8 cellular contexts compared by ENCODE assay signal in genomic region chr4:176034498-176034897, GRCh38. TPM values are rescaled to one million over a fixed set of nuclear protein-coding genes. Genes with fewer than 3 reads are reported as not detected.
A peak's percentile ranks its signal among the peaks of the same experiment; 100 is the strongest.
DNase-seq lines count a peak whose midpoint lies in the region; ATAC-seq and TF ChIP-seq lines count a peak whose summit lies in the region.

No MANE protein-coding gene starts in this region.

- intact Hi-C loops in activated naive CD4-positive, alpha-beta T cell treated with anti-CD3 and anti-CD28 coated beads for 36 hours (cut with micrococcal nuclease): loop anchor here (1.0 to 5.0 kb wide), 3 partner anchors 243 to 1013 kb away; no protein-coding TSS in a partner anchor
- intact Hi-C loops in psoas muscle (cut with DNase I): loop anchor here in 1 of 2 donors (2.0 kb wide), 1 partner anchor 306 kb away; no protein-coding TSS in a partner anchor
- intact Hi-C loops in stomach (cut with DNase I; ENCODE audit: low total_unique reads): loop anchor here (10.0 kb wide), 1 partner anchor 310 kb away; no protein-coding TSS in a partner anchor

- WGBS in psoas muscle, 3 donors: 24 to 55% (median 26%) methylated on average over 1 of the region's 1 CpG
- 4 to 43% (median 27%) methylated on average over 1 of the region's 1 CpG for WGBS in stomach, 5 donors

- H3K9me3 ChIP-seq in psoas muscle (no peaks in the 10 kb centered on the region), stomach (no peaks in the 10 kb centered on the region)

- H3K4me1 Mint-ChIP-seq in activated naive CD4-positive, alpha-beta T cell treated with anti-CD3 and anti-CD28 coated beads for 36 hours (ENCODE audit: low read depth): no peaks in the 10 kb centered on the region

- no peak for TF ChIP-seq EP300 in stomach (IDR thresholded peaks at IDR 0.05)

- peak; percentile 46 for TF ChIP-seq CTCF in psoas muscle (IDR thresholded peaks at IDR 0.05)
- TF ChIP-seq CTCF in stomach (IDR thresholded peaks at IDR 0.05): peak in 1 of 7 experiments; percentile 5

- no peak overlapping the region for H3K4me3 ChIP-seq in psoas muscle
- no peak overlapping the region for H3K4me3 ChIP-seq in stomach

- peak in 1 of 4 donors; percentile 54 for ATAC-seq in psoas muscle
- ATAC-seq in GM19452 (IDR thresholded peaks at IDR 0.05; ENCODE audit: unreplicated experiment): no peak

- H3K27ac Mint-ChIP-seq in activated naive CD4-positive, alpha-beta T cell treated with anti-CD3 and anti-CD28 coated beads for 36 hours: no peak overlapping the region

- H3K36me3 Mint-ChIP-seq in activated naive CD4-positive, alpha-beta T cell treated with anti-CD3 and anti-CD28 coated beads for 36 hours (ENCODE audit: low read depth): no peaks in the 10 kb centered on the region

- no peak overlapping the region for H3K4me3 Mint-ChIP-seq in activated naive CD4-positive, alpha-beta T cell treated with anti-CD3 and anti-CD28 coated beads for 36 hours

- H3K27me3 ChIP-seq in psoas muscle (ENCODE audit: insufficient read depth in 3 of 3, low read length in 2 of 3): no peaks in the 10 kb centered on the region
- H3K27me3 ChIP-seq in stomach: no peaks in the 10 kb centered on the region

- H3K27me3 Mint-ChIP-seq in activated naive CD4-positive, alpha-beta T cell treated with anti-CD3 and anti-CD28 coated beads for 36 hours (ENCODE audit: low read depth): no peaks in the 10 kb centered on the region

- TF ChIP-seq POLR2A in erythroblast (IDR thresholded peaks at IDR 0.05; ENCODE audit: low read length) (no peak), stomach (IDR thresholded peaks at IDR 0.05) (no peak)

- no peaks in the 10 kb centered on the region for H3K4me1 ChIP-seq in psoas muscle
- H3K4me1 ChIP-seq in stomach: no peaks in the 10 kb centered on the region

- no peaks in the 10 kb centered on the region for H3K9me3 Mint-ChIP-seq in activated naive CD4-positive, alpha-beta T cell treated with anti-CD3 and anti-CD28 coated beads for 36 hours

- DNase-seq in activated naive CD4-positive, alpha-beta T cell treated with anti-CD3 and anti-CD28 coated beads for 36 hours: peak; percentile 28
- DNase-seq in activated naive CD4-positive, alpha-beta T cell (lab: John Stamatoyannopoulos, UW): no peak
- DNase-seq in NCI-H82 (lab: John Stamatoyannopoulos, UW) (peak; percentile 50), erythroblast (lab: John Stamatoyannopoulos, UW) (peak; percentile 10 to 36), psoas muscle (no peak), stomach (no peak), NCI-H1930 (lab: John Stamatoyannopoulos, UW) (no peak)

- CTCF ChIA-PET in activated naive CD4-positive, alpha-beta T cell treated with anti-CD3 and anti-CD28 coated beads for 36 hours (lab: Charles Lee): interaction anchor here (1.4 kb wide), 1 partner anchor 10 kb away, joined by 4 read pairs; no protein-coding TSS in a partner anchor

- no peak overlapping the region for H3K27ac ChIP-seq in psoas muscle
- no peak overlapping the region for H3K27ac ChIP-seq in stomach

- H3K36me3 ChIP-seq in psoas muscle (ENCODE audit: insufficient read depth in 1 of 2, low read depth in 1 of 2): no peaks in the 10 kb centered on the region
- no peaks in the 10 kb centered on the region for H3K36me3 ChIP-seq in stomach

RNA-seq across cellular contexts. Expression of gene WDR17, which starts 31.1 kb away (rescaled TPM):
- total RNA-seq in activated naive CD4-positive, alpha-beta T cell treated with anti-CD3 and anti-CD28 coated beads for 36 hours: 1 to 10 TPM; 1.4 to 1.7 TPM
- total RNA-seq in psoas muscle: under 1 TPM; 0.46 to 0.75 (median 0.49) TPM
- polyA plus RNA-seq in psoas muscle: under 1 TPM; 0.08 to 0.26 (median 0.08) TPM
- total RNA-seq in stomach: 1 to 10 TPM in 3 of 5 donors, under 1 TPM in 1, not detected in 1; 0.87 to 6.6 (median 2.5) TPM
- polyA plus RNA-seq in stomach: 1 to 10 TPM in 1 of 3 donors, under 1 TPM in 2; 0.31 to 1.8 (median 0.48) TPM

Comparison
In these comparisons a context has a peak if more than half of its experiments do, and no peak if none do; other contexts are left out.
1. DNase-seq: peak in activated naive CD4-positive, alpha-beta T cell treated with anti-CD3 and anti-CD28 coated beads for 36 hours (single experiment), NCI-H82 (single experiment) and erythroblast (2 of 2); none in activated naive CD4-positive, alpha-beta T cell (0 of 4), psoas muscle (0 of 2), stomach (single experiment) and NCI-H1930 (0 of 2).